In the genomic region with DNA sequence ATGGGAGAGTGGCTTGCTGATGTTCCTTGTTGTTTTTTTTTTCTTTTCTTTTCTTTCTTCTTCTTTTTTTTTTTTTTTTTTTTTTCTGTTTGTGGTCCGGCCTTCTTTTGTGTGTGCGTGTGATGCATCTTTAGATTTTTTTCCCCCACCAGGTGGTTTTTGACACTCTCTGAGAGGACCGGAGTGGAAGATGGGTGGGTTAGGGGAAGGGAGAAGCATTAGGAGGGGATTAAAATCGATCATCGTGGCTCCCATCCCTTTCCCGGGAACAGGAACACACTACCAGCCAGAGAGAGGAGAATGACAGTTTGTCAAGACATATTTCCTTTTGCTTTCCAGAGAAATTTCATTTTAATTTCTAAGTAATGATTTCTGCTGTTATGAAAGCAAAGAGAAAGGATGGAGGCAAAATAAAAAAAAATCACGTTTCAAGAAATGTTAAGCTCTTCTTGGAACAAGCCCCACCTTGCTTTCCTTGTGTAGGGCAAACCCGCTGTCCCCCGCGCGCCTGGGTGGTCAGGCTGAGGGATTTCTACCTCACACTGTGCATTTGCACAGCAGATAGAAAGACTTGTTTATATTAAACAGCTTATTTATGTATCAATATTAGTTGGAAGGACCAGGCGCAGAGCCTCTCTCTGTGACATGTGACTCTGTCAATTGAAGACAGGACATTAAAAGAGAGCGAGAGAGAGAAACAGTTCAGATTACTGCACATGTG, we compare ENCODE assay signal across 1 cellular context.
TF ChIP-seq lines count a peak whose summit lies in the region.

No MANE protein-coding gene starts in this region.

TF ChIP-seq in HCT116, 20 proteins besides CTCF, POLR2A, EP300 and RAD21 (continued from another document):
- TF ChIP-seq, protein P1, sequence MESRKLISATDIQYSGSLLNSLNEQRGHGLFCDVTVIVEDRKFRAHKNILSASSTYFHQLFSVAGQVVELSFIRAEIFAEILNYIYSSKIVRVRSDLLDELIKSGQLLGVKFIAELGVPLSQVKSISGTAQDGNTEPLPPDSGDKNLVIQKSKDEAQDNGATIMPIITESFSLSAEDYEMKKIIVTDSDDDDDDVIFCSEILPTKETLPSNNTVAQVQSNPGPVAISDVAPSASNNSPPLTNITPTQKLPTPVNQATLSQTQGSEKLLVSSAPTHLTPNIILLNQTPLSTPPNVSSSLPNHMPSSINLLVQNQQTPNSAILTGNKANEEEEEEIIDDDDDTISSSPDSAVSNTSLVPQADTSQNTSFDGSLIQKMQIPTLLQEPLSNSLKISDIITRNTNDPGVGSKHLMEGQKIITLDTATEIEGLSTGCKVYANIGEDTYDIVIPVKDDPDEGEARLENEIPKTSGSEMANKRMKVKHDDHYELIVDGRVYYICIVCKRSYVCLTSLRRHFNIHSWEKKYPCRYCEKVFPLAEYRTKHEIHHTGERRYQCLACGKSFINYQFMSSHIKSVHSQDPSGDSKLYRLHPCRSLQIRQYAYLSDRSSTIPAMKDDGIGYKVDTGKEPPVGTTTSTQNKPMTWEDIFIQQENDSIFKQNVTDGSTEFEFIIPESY (IDR thresholded peaks at IDR 0.05; ENCODE audit: extremely low read depth, insufficient replicate concordance, low read length) = no peak
- TF ChIP-seq ZFX (IDR thresholded peaks at IDR 0.05) = no peak
- no peak for TF ChIP-seq EZH2 (IDR thresholded peaks at IDR 0.05)
- TF ChIP-seq ZNF274 (IDR thresholded peaks at IDR 0.05; ENCODE audit: low read depth, low read length) = no peak
- TF ChIP-seq FOSL1 (IDR thresholded peaks at IDR 0.05; ENCODE audit: low read depth) = no peak
- TF ChIP-seq CBX3 (IDR thresholded peaks at IDR 0.05; ENCODE audit: low read depth) = no peak
- TF ChIP-seq, protein P2, sequence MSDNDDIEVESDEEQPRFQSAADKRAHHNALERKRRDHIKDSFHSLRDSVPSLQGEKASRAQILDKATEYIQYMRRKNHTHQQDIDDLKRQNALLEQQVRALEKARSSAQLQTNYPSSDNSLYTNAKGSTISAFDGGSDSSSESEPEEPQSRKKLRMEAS (IDR thresholded peaks at IDR 0.05) = no peak
- TF ChIP-seq JUND (IDR thresholded peaks at IDR 0.05) = no peak
- TF ChIP-seq SRF (IDR thresholded peaks at IDR 0.05; ENCODE audit: low read depth) = no peak
- no peak for TF ChIP-seq EGR1 (IDR thresholded peaks at IDR 0.05; ENCODE audit: low read depth)
- TF ChIP-seq POLR2AphosphoS5 (IDR thresholded peaks at IDR 0.05; ENCODE audit: low read depth, low read length) = no peak
